ENCODE assay signal across 9 cellular contexts in the genomic region with DNA sequence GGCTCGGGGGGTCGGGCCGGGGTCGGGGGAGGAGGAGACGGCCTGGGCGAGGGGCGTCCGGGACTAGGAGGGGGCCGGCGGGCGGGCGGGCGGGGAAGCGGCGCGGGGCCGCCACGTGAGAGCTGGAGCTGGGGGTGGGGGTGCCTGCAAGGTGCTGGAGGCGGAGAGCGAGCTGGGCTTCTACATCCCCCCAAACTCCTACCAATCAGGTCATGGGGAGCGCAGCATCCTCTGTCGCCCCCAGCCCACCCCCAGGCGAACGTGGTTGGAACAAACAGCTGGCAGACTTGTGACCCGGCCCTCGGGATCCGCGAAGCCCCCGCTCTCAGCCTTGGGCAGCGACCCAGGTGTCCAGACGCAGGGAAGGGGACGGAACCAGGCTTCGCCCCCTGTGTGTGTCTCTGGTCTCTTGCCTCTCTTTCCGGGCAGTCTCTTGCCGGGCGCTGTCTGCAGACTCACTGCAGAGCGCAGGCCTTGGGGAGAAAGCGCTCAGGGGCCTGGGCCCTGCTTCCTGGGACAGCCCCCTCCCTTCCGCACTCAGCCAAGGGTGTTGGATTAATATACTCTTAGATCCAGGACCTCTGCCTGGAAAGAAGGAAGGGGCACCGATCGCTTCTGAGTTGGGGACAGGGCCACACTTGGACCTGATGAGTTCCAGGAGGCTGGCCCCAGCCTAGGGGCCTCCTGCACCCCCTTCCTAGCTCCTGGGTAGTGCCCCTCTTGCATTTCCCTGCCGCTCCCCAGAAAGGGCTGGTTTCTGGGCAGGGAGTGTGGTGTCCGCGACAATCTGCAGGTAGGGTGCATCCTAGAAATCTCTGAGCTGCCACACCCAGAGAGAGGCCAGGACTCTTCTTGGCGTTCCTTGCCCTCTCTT. TPM values are rescaled to one million over a fixed set of nuclear protein-coding genes. Genes with fewer than 3 reads are reported as not detected.
A peak's percentile ranks its signal among the peaks of the same experiment; 100 is the strongest.
DNase-seq lines count a peak whose midpoint lies in the region; ATAC-seq and TF ChIP-seq lines count a peak whose summit lies in the region.
"Had no signal": no experiment of that assay in that cellular context is flagged by ENCODE, and none has a peak within 500 bp of the region (broad histone marks: within the 10 kb centered on the region; RNA-seq: fewer than 3 reads in every experiment).

No MANE protein-coding gene starts in this region.

- H3K4me3 ChIP-seq in prostate gland, result peak overlapping the region; percentile 62 to 75

- peaks cover 12% of the 10 kb centered on the region for H3K27me3 Mint-ChIP-seq in Calu3 (ENCODE audit: unreplicated experiment)

- CTCF ChIA-PET in Calu3 (lab: Charles Lee), result interaction anchor here (0.6 kb wide), 1 partner anchor 72 kb away, joined by 4 read pairs; no protein-coding TSS in a partner anchor

- peaks cover 4% of the 10 kb centered on the region for H3K4me1 ChIP-seq in prostate gland (replicated peaks)

- DNase-seq in Calu3 (no peak), Right ventricle myocardium inferior (ENCODE audit: missing footprints) (no peak), prostate gland (ENCODE audit: low spot score) (no peak), COLO829 (ENCODE audit: low spot score) (no peak), NCI-H2081 treated with DMSO at 0.1 percent for 48 hours (lab: John Stamatoyannopoulos, UW) (no peak)

- no peaks in the 10 kb centered on the region for H3K36me3 ChIP-seq in prostate gland

- 27% methylated on average over 17 of the region's 45 CpGs for WGBS in prostate gland

- peak overlapping the region; percentile 50 for H3K4me3 Mint-ChIP-seq in Calu3 (ENCODE audit: low read depth, unreplicated experiment)

- H3K27ac Mint-ChIP-seq in Calu3 (ENCODE audit: unreplicated experiment), result no peak overlapping the region

- TF ChIP-seq CTCF in Calu3 (IDR thresholded peaks at IDR 0.05; ENCODE audit: unreplicated experiment), result no peak
- TF ChIP-seq CTCF in prostate gland (IDR thresholded peaks at IDR 0.05), result no peak

- ATAC-seq in SK-N-SH treated with all-trans-retinoic acid at 6 μM for 48 hours (peak; percentile 66), Right ventricle myocardium inferior (peak; percentile 38), HG03521 (IDR thresholded peaks at IDR 0.05; ENCODE audit: unreplicated experiment) (no peak), HG03025 (IDR thresholded peaks at IDR 0.05; ENCODE audit: low FRiP score, unreplicated experiment) (no peak)

- no peaks in the 10 kb centered on the region for H3K9me3 ChIP-seq in prostate gland

- no peaks in the 10 kb centered on the region for H3K9me3 Mint-ChIP-seq in Calu3 (ENCODE audit: low read depth, unreplicated experiment)

- no peak for TF ChIP-seq POLR2A in prostate gland (IDR thresholded peaks at IDR 0.05)

- no peaks in the 10 kb centered on the region for H3K27me3 ChIP-seq in prostate gland (replicated peaks; ENCODE audit: insufficient read depth)

- H3K4me1 Mint-ChIP-seq in Calu3 (ENCODE audit: low read depth, unreplicated experiment), result peaks cover 7% of the 10 kb centered on the region

- peak overlapping the region in 1 of 2 donors; percentile 18 for H3K27ac ChIP-seq in prostate gland

- intact Hi-C loops in Calu3 (cut with micrococcal nuclease; ENCODE audit: unreplicated experiment), result no loop called here
- intact Hi-C loops in Right ventricle myocardium inferior (cut with DNase I), result no loop called here
- intact Hi-C loops in prostate gland (cut with DNase I), result no loop called here

- H3K36me3 Mint-ChIP-seq in Calu3 (ENCODE audit: insufficient read depth, unreplicated experiment), result peaks cover 15% of the 10 kb centered on the region

- BruUV-seq in Calu3 (replicated peaks; lab: Mats Ljungman, UMichigan), result no TSS peak

TF ChIP-seq in SK-N-SH treated with all-trans-retinoic acid at 6 μM for 48 hours, 23 proteins besides CTCF, POLR2A, EP300 and RAD21:
- TF ChIP-seq ZFP3 (CRISPR knock-in tag; IDR thresholded peaks at IDR 0.05) (peak; percentile 79; the same call in 1 of the 2 replicates), ZNF8 (CRISPR knock-in tag; IDR thresholded peaks at IDR 0.05) (no peak), RARB (CRISPR knock-in tag; IDR thresholded peaks at IDR 0.05) (no peak), GLIS3 (CRISPR knock-in tag; IDR thresholded peaks at IDR 0.05) (no peak)
TF ChIP-seq in SK-N-SH treated with all-trans-retinoic acid at 6 μM for 48 hours: peak in this region for 1.

RNA-seq across cellular contexts. Expression of gene RASL10B, which starts 0.7 kb away (rescaled TPM):
- total RNA-seq in Calu3 (2022) (0.95 and 1.4 TPM in 2 replicates), Right ventricle myocardium inferior (18.9 TPM), prostate gland (1 to 10 TPM; 5.4 to 7.2 TPM)

RNA-seq across cellular contexts. Expression of gene GAS2L2, which starts 20.9 kb away (rescaled TPM):
- total RNA-seq in Calu3 (2022), result not detected in 2 replicates
- 0.27 TPM for total RNA-seq in Right ventricle myocardium inferior
- not detected for total RNA-seq in prostate gland

RNA-seq across cellular contexts. Expression of gene C17orf50, which starts 28.5 kb away (rescaled TPM):
- not detected in 2 replicates for total RNA-seq in Calu3 (2022)
- not detected for total RNA-seq in Right ventricle myocardium inferior
- 10 to 100 TPM in 1 of 2 donors, not detected in 1; 15.8 TPM for total RNA-seq in prostate gland
- total RNA-seq: mononuclear cell had no signal

Comparison
In these comparisons a context has a peak if more than half of its experiments do, and no peak if none do; other contexts are left out.
1. ATAC-seq: peak in SK-N-SH treated with all-trans-retinoic acid at 6 μM for 48 hours (single experiment) and Right ventricle myocardium inferior (single experiment); none in HG03521 (single experiment) and HG03025 (single experiment).